In the genomic region with DNA sequence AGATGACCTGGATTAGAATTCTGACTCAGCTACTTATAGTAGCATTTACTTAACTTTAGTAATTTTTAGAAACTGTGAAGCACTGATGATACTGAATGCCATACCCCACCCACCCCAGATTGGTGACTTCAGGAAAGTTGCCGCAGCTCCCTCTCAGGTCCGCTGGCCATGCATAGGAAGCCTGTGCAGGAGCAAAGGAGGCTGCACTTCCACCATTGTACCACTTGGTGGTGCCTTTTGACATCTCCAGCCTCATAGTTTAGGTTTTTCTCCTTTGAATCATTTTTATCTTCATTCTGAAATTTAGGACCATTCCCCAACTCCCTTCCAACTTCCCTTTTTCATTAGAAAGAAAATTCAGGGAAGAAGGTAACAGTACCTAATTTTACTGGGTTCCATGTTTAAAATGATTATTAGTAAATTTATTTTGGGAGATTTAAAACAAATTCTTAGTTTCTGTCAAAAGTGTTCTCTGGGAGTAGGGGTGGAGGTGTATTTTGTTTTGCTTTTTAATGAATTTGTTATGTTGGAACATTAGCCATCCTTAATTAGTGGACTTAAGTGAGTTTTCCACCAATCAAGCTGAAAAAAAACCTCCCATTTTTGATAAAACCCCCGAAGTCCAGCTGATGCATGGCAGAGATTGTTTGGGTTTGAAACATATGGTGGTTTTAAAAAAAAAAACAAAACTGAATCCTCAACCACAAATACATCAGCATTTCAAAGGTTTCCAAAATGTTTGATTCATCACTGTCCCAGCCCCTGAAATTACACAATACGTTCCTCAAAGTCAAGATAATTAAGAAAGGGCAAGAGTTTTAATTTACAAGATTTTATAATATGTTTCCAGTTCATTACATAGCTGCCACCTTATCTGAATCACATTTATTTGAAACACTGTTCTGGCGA, we compare ENCODE assay signal across 8 cellular contexts.
DNase-seq lines count a peak whose midpoint lies in the region; ATAC-seq and TF ChIP-seq lines count a peak whose summit lies in the region.

No MANE protein-coding gene starts in this region.

- no peaks in the 10 kb centered on the region for H3K79me2 ChIP-seq in PC-9 (ENCODE audit: low read depth)

- POLR2A ChIA-PET in PC-9 (lab: Charles Lee; ENCODE audit: unreplicated experiment) = interaction anchor here (0.6 to 0.7 kb wide), 3 partner anchors 164 to 351 kb away, joined by 4 to 5 read pairs (median 4); no protein-coding TSS in a partner anchor

- BruUV-seq in PC-9 (replicated peaks; lab: Mats Ljungman, UMichigan) = no TSS peak

- no peaks in the 10 kb centered on the region for H4K20me1 ChIP-seq in PC-9 (ENCODE audit: insufficient read depth)

- H3K36me3 ChIP-seq in PC-9 (ENCODE audit: low read depth) = no peaks in the 10 kb centered on the region

- no peaks in the 10 kb centered on the region for H3K9me3 ChIP-seq in PC-9 (ENCODE audit: insufficient read depth, low read depth)

- CTCF ChIA-PET in PC-9 (lab: Charles Lee) = interaction anchor here (0.6 to 0.8 kb wide), 8 partner anchors 11 to 960 kb away, joined by 3 to 5 read pairs (median 4); no protein-coding TSS in a partner anchor

- H3K4me1 ChIP-seq in PC-9 (replicated peaks; ENCODE audit: insufficient read depth) = no peaks in the 10 kb centered on the region

- no peaks in the 10 kb centered on the region for H3F3A ChIP-seq in PC-9 (ENCODE audit: insufficient read depth, low read depth)

- ATAC-seq in GM19468 (IDR thresholded peaks at IDR 0.05; ENCODE audit: extremely low read depth, unreplicated experiment) (peak; percentile 74), HG03571 (IDR thresholded peaks at IDR 0.05; ENCODE audit: unreplicated experiment) (peak; percentile 70)

- TF ChIP-seq CTCF in PC-9 (conservative IDR thresholded peaks at IDR 0.05) = peak; percentile 90

- no peak overlapping the region for H2AFZ ChIP-seq in PC-9

- H3K4me2 ChIP-seq in PC-9 = no peak overlapping the region

- no peaks in the 10 kb centered on the region for H3K9me2 ChIP-seq in PC-9 (ENCODE audit: insufficient read depth)

- intact Hi-C loops in PC-9 (cut with micrococcal nuclease; ENCODE audit: unreplicated experiment) (loop anchor here (2.0 to 5.0 kb wide), 4 partner anchors 80 to 504 kb away; no protein-coding TSS in a partner anchor), head of caudate nucleus (cut with DNase I) (no loop called here)

- no peaks in the 10 kb centered on the region for H3K27me3 ChIP-seq in PC-9 (ENCODE audit: insufficient read depth, low read depth)

- DNase-seq in DMS53 treated with DMSO at 0.1 percent for 48 hours (lab: John Stamatoyannopoulos, UW; ENCODE audit: unreplicated experiment) (peak; percentile 75), PC-9 (peak in 1 of 2 experiments; percentile 53), head of caudate nucleus (peak in 41 of 42 donors; percentile 37 to 86 (median 64)), renal cortical epithelial cell (ENCODE audit: low read depth) (peak; percentile 54), mesenteric fat pad (ENCODE audit: low spot score) (no peak)
- DNase-seq in activated effector memory CD4-positive, alpha-beta T cell treated with anti-CD3 and anti-CD28 coated beads, Interleukin-2, amount 50 U/mL, for 16 hours = peak; percentile 73

- no peak overlapping the region for H3K27ac ChIP-seq in PC-9

- no peak overlapping the region for H3K4me3 ChIP-seq in PC-9
